In genomic region chr7:30134523-30135270, GRCh38 we compare ENCODE assay signal across 1 cellular context.
TF ChIP-seq lines count a peak whose summit lies in the region.

TSS of gene MTURN (plus strand) at chr7:30134986. CDS start at chr7:30135137, 151 bp downstream.

TF ChIP-seq in HepG2, 621 proteins besides CTCF, POLR2A, EP300 and RAD21 (continued from another document and continues in another):
- TF ChIP-seq ZBTB37 (CRISPR knock-in tag; IDR thresholded peaks at IDR 0.05) (no peak), TEF (CRISPR knock-in tag; IDR thresholded peaks at IDR 0.05) (no peak), ZNF557 (CRISPR knock-in tag; IDR thresholded peaks at IDR 0.05) (no peak), CC2D1A (CRISPR knock-in tag; IDR thresholded peaks at IDR 0.05) (no peak), KLF13 (CRISPR knock-in tag; IDR thresholded peaks at IDR 0.05) (no peak), ZGPAT (CRISPR knock-in tag; IDR thresholded peaks at IDR 0.05) (0 out of 2 replicates have a peak, but pooled peaks have one; percentile 50), KDM2A (CRISPR knock-in tag; IDR thresholded peaks at IDR 0.05; ENCODE audit: borderline replicate concordance, low read depth) (peak; percentile 83; the same call in 1 of the 2 replicates), ZBTB42 (CRISPR knock-in tag; IDR thresholded peaks at IDR 0.05) (no peak), GTF3A (CRISPR knock-in tag; conservative IDR thresholded peaks at IDR 0.05) (no peak), KAT2B (IDR thresholded peaks at IDR 0.05; ENCODE audit: borderline replicate concordance, low read depth, low read length) (no peak), PRDM10 (CRISPR knock-in tag; IDR thresholded peaks at IDR 0.05; ENCODE audit: low read depth) (no peak), ZNF232 (CRISPR knock-in tag; IDR thresholded peaks at IDR 0.05; ENCODE audit: borderline replicate concordance) (no peak), ZNF562 (CRISPR knock-in tag; IDR thresholded peaks at IDR 0.05; ENCODE audit: borderline replicate concordance) (no peak), PRPF4 (IDR thresholded peaks at IDR 0.05; ENCODE audit: low read depth, low read length, poor library complexity, severe bottlenecking) (no peak), RAD51 (IDR thresholded peaks at IDR 0.05; ENCODE audit: borderline replicate concordance) (no peak), HNRNPUL1 (IDR thresholded peaks at IDR 0.05; ENCODE audit: low read depth, low read length) (no peak), HNF4A (CRISPR knock-in tag; IDR thresholded peaks at IDR 0.05) (no peak), KLF16 (CRISPR knock-in tag; IDR thresholded peaks at IDR 0.05) (no peak), ARID3A (IDR thresholded peaks at IDR 0.05; ENCODE audit: low read depth, low read length) (no peak), CCDC6 (CRISPR knock-in tag; IDR thresholded peaks at IDR 0.05) (no peak), ZFP37 (CRISPR knock-in tag; IDR thresholded peaks at IDR 0.05; ENCODE audit: borderline replicate concordance) (no peak), DMTF1 (CRISPR knock-in tag; IDR thresholded peaks at IDR 0.05) (no peak), FOXK1 (CRISPR knock-in tag; IDR thresholded peaks at IDR 0.05; ENCODE audit: borderline replicate concordance, low read depth) (no peak), ZNF746 (CRISPR knock-in tag; IDR thresholded peaks at IDR 0.05) (no peak; the same call in 1 of the 2 replicates), SIX4 (CRISPR knock-in tag; IDR thresholded peaks at IDR 0.05) (no peak), SAP130 (CRISPR knock-in tag; IDR thresholded peaks at IDR 0.05; ENCODE audit: low read depth) (peak; percentile 28; the same call in 1 of the 2 replicates), HMG20A (CRISPR knock-in tag; IDR thresholded peaks at IDR 0.05; ENCODE audit: borderline replicate concordance) (no peak), SRF (IDR thresholded peaks at IDR 0.05; ENCODE audit: low read depth, low read length) (no peak), NFRKB (IDR thresholded peaks at IDR 0.05) (no peak), CBFB (CRISPR knock-in tag; IDR thresholded peaks at IDR 0.05) (no peak), CAMTA2 (CRISPR knock-in tag; IDR thresholded peaks at IDR 0.05; ENCODE audit: borderline replicate concordance) (no peak), KDM4B (CRISPR knock-in tag; IDR thresholded peaks at IDR 0.05) (no peak), SKI (IDR thresholded peaks at IDR 0.05; ENCODE audit: partially characterized antibody) (peak; percentile 5), NKX3-1 (CRISPR knock-in tag; IDR thresholded peaks at IDR 0.05) (no peak), MZF1 (CRISPR knock-in tag; IDR thresholded peaks at IDR 0.05; ENCODE audit: borderline replicate concordance) (no peak), FOXK2 (IDR thresholded peaks at IDR 0.05) (no peak), ZNF484 (CRISPR knock-in tag; IDR thresholded peaks at IDR 0.05; ENCODE audit: borderline replicate concordance, low read depth) (no peak), ZNF460 (CRISPR knock-in tag; IDR thresholded peaks at IDR 0.05; ENCODE audit: borderline replicate concordance) (no peak), ZNF616 (CRISPR knock-in tag; IDR thresholded peaks at IDR 0.05; ENCODE audit: low read depth) (no peak), ZFY (CRISPR knock-in tag; IDR thresholded peaks at IDR 0.05) (peak; percentile 57), NFE2 (CRISPR knock-in tag; IDR thresholded peaks at IDR 0.05) (no peak), POGK (CRISPR knock-in tag; conservative IDR thresholded peaks at IDR 0.05) (0 out of 2 replicates have a peak, but pooled peaks have one; percentile 26), ZNF292 (CRISPR knock-in tag; IDR thresholded peaks at IDR 0.05; ENCODE audit: borderline replicate concordance, low read depth) (no peak), ZNF597 (CRISPR knock-in tag; IDR thresholded peaks at IDR 0.05) (no peak), JUND (CRISPR knock-in tag; IDR thresholded peaks at IDR 0.05) (no peak), NR3C1 (CRISPR knock-in tag; IDR thresholded peaks at IDR 0.05) (no peak), HMGXB4 (CRISPR knock-in tag; IDR thresholded peaks at IDR 0.05; ENCODE audit: borderline replicate concordance in 1 of 2, low read depth in 1 of 2) (no peak; a peak in 1 of 4 replicates), ZNF414 (CRISPR knock-in tag; IDR thresholded peaks at IDR 0.05) (no peak), TIGD3 (CRISPR knock-in tag; IDR thresholded peaks at IDR 0.05; ENCODE audit: borderline replicate concordance) (no peak), ZNF709 (CRISPR knock-in tag; IDR thresholded peaks at IDR 0.05) (no peak)
